ENCODE assay signal across 1 cellular context in genomic region chr14:85688024-85688423, GRCh38.
TF ChIP-seq lines count a peak whose summit lies in the region.

No MANE protein-coding gene starts in this region.

TF ChIP-seq in WTC11, 78 proteins besides CTCF, POLR2A, EP300 and RAD21 (continued from another document):
- no peak for TF ChIP-seq ZNF425 (CRISPR knock-in tag; conservative IDR thresholded peaks at IDR 0.05)
